8 cellular contexts compared by ENCODE assay signal in the genomic region with DNA sequence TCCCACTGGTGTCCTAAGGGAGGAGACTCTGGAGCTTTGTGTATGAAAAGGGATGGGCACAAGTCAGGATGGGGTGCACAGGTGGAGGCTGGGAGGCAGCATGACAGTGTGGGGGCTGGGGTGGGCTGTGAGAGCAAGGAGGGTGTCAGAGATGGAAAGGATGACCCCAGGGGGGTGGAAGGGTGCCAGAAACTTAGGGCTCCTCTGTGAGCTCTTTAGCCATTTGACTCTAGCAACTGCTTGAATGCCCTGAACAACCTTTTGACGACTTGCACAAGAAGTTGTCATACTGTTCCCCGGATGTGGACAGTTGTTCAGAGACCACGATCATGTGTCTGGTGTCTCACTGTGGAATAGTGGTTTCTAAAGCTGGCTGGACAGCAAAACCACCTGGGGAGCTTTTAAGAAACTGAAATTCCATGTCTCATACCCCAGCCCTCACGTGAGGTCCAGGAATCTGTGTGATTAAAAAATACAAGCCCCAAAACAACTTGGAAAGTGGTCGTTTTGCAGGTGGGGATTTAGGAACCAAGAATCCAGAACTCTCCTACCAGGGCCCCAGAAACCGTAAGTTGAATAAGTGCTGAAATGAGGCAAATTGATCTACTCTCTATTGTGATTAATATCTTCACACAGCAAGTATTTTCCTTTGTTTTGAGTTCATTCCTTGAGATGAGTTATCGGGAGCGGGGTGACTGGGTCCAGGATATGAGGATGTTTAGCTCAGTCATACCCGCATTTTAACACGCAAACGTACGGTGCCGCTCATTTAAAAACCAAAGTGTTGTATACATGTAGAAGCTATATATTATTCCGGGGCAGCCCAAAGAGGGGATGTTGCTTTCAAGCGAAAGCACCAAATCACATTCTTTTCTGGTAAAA. TPM values are rescaled to one million over a fixed set of nuclear protein-coding genes. Genes with fewer than 3 reads are reported as not detected.
DNase-seq lines count a peak whose midpoint lies in the region; ATAC-seq lines count a peak whose summit lies in the region.

No MANE protein-coding gene starts in this region.

- 70 to 74% methylated on average over 15 of the region's 15 CpGs for WGBS in esophagus, 2 donors

- DNase-seq in CD1c-positive myeloid dendritic cell (ENCODE audit: extremely low spot score) (peak; percentile 53), SK-N-DZ (ENCODE audit: low spot score) (no peak), NCI-H526 treated with DMSO at 0.1 percent for 48 hours (lab: John Stamatoyannopoulos, UW) (no peak)
- peak; percentile 59 for DNase-seq in activated CD4-positive, CD25-positive, alpha-beta regulatory T cell treated with anti-CD3 and anti-CD28 coated beads, Interleukin-2, amount 50 U/mL, for 72 hours
- DNase-seq in stimulated activated naive CD4-positive, alpha-beta T cell (lab: John Stamatoyannopoulos, UW) = peak in 5 of 6 experiments; percentile 20 to 62 (median 50)

- peak overlapping the region; percentile 67 for H3K27ac ChIP-seq in esophagus (ENCODE audit: low read depth in 2 of 2, low read length in 1 of 2)

- H3K4me1 ChIP-seq in esophagus (ENCODE audit: control insufficient read depth in 2 of 2, insufficient read depth in 2 of 2, low read length in 1 of 2) = no peaks in the 10 kb centered on the region

- no peaks in the 10 kb centered on the region for H3K27me3 ChIP-seq in esophagus (ENCODE audit: control insufficient read depth in 1 of 2, insufficient read depth in 2 of 2, low read length in 2 of 2)

- peaks cover 0 to 2% of the 10 kb centered on the region in 2 donors for H3K9me3 ChIP-seq in esophagus (ENCODE audit: control insufficient read depth in 2 of 2, insufficient read depth in 1 of 2, low read depth in 1 of 2, low read length in 1 of 2)

- no peaks in the 10 kb centered on the region for H3K36me3 ChIP-seq in esophagus (ENCODE audit: control insufficient read depth in 2 of 2, insufficient read depth in 2 of 2, low read length in 1 of 2)

- peak overlapping the region in 1 of 2 donors; percentile 29 for H3K4me3 ChIP-seq in esophagus (ENCODE audit: low read depth in 1 of 2, low read length in 2 of 2)

- ATAC-seq in GM19455 (IDR thresholded peaks at IDR 0.05; ENCODE audit: unreplicated experiment) = peak; percentile 54
- peak; percentile 41 for ATAC-seq in HG03558 (IDR thresholded peaks at IDR 0.05; ENCODE audit: extremely low read depth, unreplicated experiment)

RNA-seq across cellular contexts. Expression of gene RHOH, which starts 3.4 kb away (rescaled TPM):
- 1 to 10 TPM in 1 of 2 donors, under 1 TPM in 1; 0.87 to 1.1 TPM for polyA plus RNA-seq in esophagus
- polyA plus RNA-seq in SK-N-DZ (2014; cell fraction: cytosol; rRNA removed) = not detected in 2 replicates
- polyA plus RNA-seq in SK-N-DZ (2014; cell fraction: nucleus; rRNA removed) = not detected in 2 replicates

Comparison
In these comparisons a context has a peak if more than half of its experiments do, and no peak if none do; other contexts are left out.
1. DNase-seq: peak in CD1c-positive myeloid dendritic cell (single experiment), activated CD4-positive, CD25-positive, alpha-beta regulatory T cell treated with anti-CD3 and anti-CD28 coated beads, Interleukin-2, amount 50 U/mL, for 72 hours (single experiment) and stimulated activated naive CD4-positive, alpha-beta T cell (5 of 6); none in SK-N-DZ (single experiment) and NCI-H526 treated with DMSO at 0.1 percent for 48 hours (single experiment).